ENCODE assay signal across 8 cellular contexts in genomic region chr11:123062158-123062891, GRCh38. TPM values are rescaled to one million over a fixed set of nuclear protein-coding genes. Genes with fewer than 3 reads are reported as not detected.
A peak's percentile ranks its signal among the peaks of the same experiment; 100 is the strongest.
DNase-seq lines count a peak whose midpoint lies in the region; ATAC-seq and TF ChIP-seq lines count a peak whose summit lies in the region.

No MANE protein-coding gene starts in this region.

- intact Hi-C loops in PC-3 (cut with micrococcal nuclease) = loop anchor here (1.0 kb wide), 1 partner anchor 21 kb away; no protein-coding TSS in a partner anchor

- peak overlapping the region; percentile 68 for H3K4me3 ChIP-seq in Jurkat, Clone E6-1 (ENCODE audit: low read length)
- H3K4me3 ChIP-seq in PC-3 (ENCODE audit: low read length) = peak overlapping the region; percentile 95
- peak overlapping the region; percentile 90 to 98 for H3K4me3 ChIP-seq in esophagus (ENCODE audit: low read depth in 1 of 2, low read length in 2 of 2)
- peak overlapping the region; percentile 52 for H3K4me3 ChIP-seq in mucosa of stomach (ENCODE audit: low read length)

- H3K4me2 ChIP-seq in PC-3 (ENCODE audit: low read length) = peak overlapping the region; percentile 85

- H3K9me3 Mint-ChIP-seq in activated T-cell treated with anti-CD3 and anti-CD28 coated beads, Interleukin-2, amount 50 U/mL, for 4 hours = no peaks in the 10 kb centered on the region

- peak overlapping the region; percentile 86 for H2AFZ ChIP-seq in PC-3 (ENCODE audit: low read length)

- H3K9ac ChIP-seq in PC-3 (ENCODE audit: low read length) (peak overlapping the region; percentile 99), mucosa of stomach (ENCODE audit: low read length) (peak overlapping the region; percentile 99)

- H3K4me1 Mint-ChIP-seq in activated T-cell treated with anti-CD3 and anti-CD28 coated beads, Interleukin-2, amount 50 U/mL, for 4 hours (ENCODE audit: low read depth) = peaks cover 44% of the 10 kb centered on the region

- no peaks in the 10 kb centered on the region for H3K9me2 ChIP-seq in PC-3 (replicated peaks; ENCODE audit: low read length)

- H3K9me3 ChIP-seq in PC-3 (ENCODE audit: low read length) (no peaks in the 10 kb centered on the region), esophagus (ENCODE audit: control insufficient read depth in 2 of 2, insufficient read depth in 1 of 2, low read depth in 1 of 2, low read length in 1 of 2) (no peaks in the 10 kb centered on the region), mucosa of stomach (ENCODE audit: control insufficient read depth, low read length) (no peaks in the 10 kb centered on the region)

- no peaks in the 10 kb centered on the region for H3K27me3 Mint-ChIP-seq in activated T-cell treated with anti-CD3 and anti-CD28 coated beads, Interleukin-2, amount 50 U/mL, for 4 hours (ENCODE audit: low read depth)

- no peaks in the 10 kb centered on the region for H3K27me3 ChIP-seq in PC-3 (ENCODE audit: low read length)
- H3K27me3 ChIP-seq in esophagus (ENCODE audit: control insufficient read depth in 1 of 2, insufficient read depth in 2 of 2, low read length in 2 of 2) = no peaks in the 10 kb centered on the region
- H3K27me3 ChIP-seq in mucosa of stomach (ENCODE audit: control insufficient read depth, insufficient read depth, low read length) = no peaks in the 10 kb centered on the region

- DNase-seq in DMS 273 treated with DMSO at 0.1 percent for 48 hours (lab: John Stamatoyannopoulos, UW) (peak; percentile 97), PC-3 (peak; percentile 98)
- peak; percentile 99 for DNase-seq in Jurkat, Clone E6-1 (ENCODE audit: low read depth, low spot score)
- peak; percentile 99 for DNase-seq in activated T-cell treated with anti-CD3 and anti-CD28 coated beads, Interleukin-2, amount 50 U/mL, for 4 hours
- DNase-seq in stimulated activated CD8-positive, alpha-beta memory T cell treated with anti-CD3 and anti-CD28 coated beads, Interleukin-4, amount 100 ng/mL, for 48 hours = peak; percentile 99

- 0 to 1% methylated on average over 57 to 63 of the region's 63 CpGs for WGBS in esophagus, 2 donors

- H3K27ac ChIP-seq in PC-3 (ENCODE audit: low read length) = peak overlapping the region; percentile 94
- peak overlapping the region; percentile 98 to 100 for H3K27ac ChIP-seq in esophagus (ENCODE audit: low read depth in 2 of 2, low read length in 1 of 2)

- H3F3A ChIP-seq in PC-3 (ENCODE audit: low read length, unreplicated experiment) = peaks cover 48% of the 10 kb centered on the region

- H3K4me1 ChIP-seq in PC-3 (ENCODE audit: insufficient read depth, low read length) (peaks cover 43% of the 10 kb centered on the region), esophagus (ENCODE audit: control insufficient read depth in 2 of 2, insufficient read depth in 2 of 2, low read length in 1 of 2) (peaks cover 3 to 7% of the 10 kb centered on the region in 2 donors), mucosa of stomach (ENCODE audit: control insufficient read depth, insufficient read depth, low read length) (peaks cover 18% of the 10 kb centered on the region)

- CTCF ChIA-PET in PC-3 (lab: Charles Lee) = interaction anchor here (0.6 kb wide), 4 partner anchors 38 to 182 kb away, joined by 6 to 16 read pairs (median 8); no protein-coding TSS in a partner anchor

- BruUV-seq in PC-3 (replicated peaks; lab: Mats Ljungman, UMichigan) = no TSS peak

- H3K79me2 ChIP-seq in PC-3 (ENCODE audit: low read length) = peaks cover 81% of the 10 kb centered on the region

- H3K36me3 ChIP-seq in PC-3 (ENCODE audit: low read depth, low read length) = peaks cover 45% of the 10 kb centered on the region
- peaks cover 9 to 23% of the 10 kb centered on the region in 2 donors for H3K36me3 ChIP-seq in esophagus (ENCODE audit: control insufficient read depth in 2 of 2, insufficient read depth in 2 of 2, low read length in 1 of 2)
- H3K36me3 ChIP-seq in mucosa of stomach (ENCODE audit: control insufficient read depth, insufficient read depth, low read length) = peaks cover 10% of the 10 kb centered on the region

- peaks cover 45% of the 10 kb centered on the region for H4K20me1 ChIP-seq in PC-3 (ENCODE audit: low read length)

- POLR2A ChIA-PET in PC-3 (lab: Charles Lee; ENCODE audit: unreplicated experiment) = interaction anchor here (0.5 to 1.2 kb wide), 7 partner anchors 9 to 620 kb away, joined by 3 to 12 read pairs (median 5); no protein-coding TSS in a partner anchor

- ATAC-seq in GM21717 (IDR thresholded peaks at IDR 0.05; ENCODE audit: unreplicated experiment) (peak; percentile 87), PC-3 (peak; percentile 89)
- ATAC-seq in activated T-cell treated with anti-CD3 and anti-CD28 coated beads, Interleukin-2, amount 50 U/mL, for 4 hours = peak; percentile 85 to 88

- no peak for TF ChIP-seq CTCF in PC-3 (conservative IDR thresholded peaks at IDR 0.05; ENCODE audit: low read depth, low read length)

- H3K36me3 Mint-ChIP-seq in activated T-cell treated with anti-CD3 and anti-CD28 coated beads, Interleukin-2, amount 50 U/mL, for 4 hours (ENCODE audit: insufficient read depth) = peaks cover 55% of the 10 kb centered on the region

- H3K4me3 Mint-ChIP-seq in activated T-cell treated with anti-CD3 and anti-CD28 coated beads, Interleukin-2, amount 50 U/mL, for 4 hours = peak overlapping the region; percentile 99

RNA-seq across cellular contexts. Expression of gene HSPA8, which starts 0.4 kb away (rescaled TPM):
- polyA plus RNA-seq in Jurkat, Clone E6-1 (2012; ENCODE audit: insufficient read depth, insufficient read length) = 2,315 TPM
- total RNA-seq in PC-3 (2014; rRNA removed) = 2,396 and 2,484 TPM in 2 replicates
- total RNA-seq in activated T-cell treated with anti-CD3 and anti-CD28 coated beads, Interleukin-2, amount 50 U/mL, for 4 hours = 1,000 to 10,000 TPM; 3,255 to 3,669 (median 3,417) TPM
- polyA plus RNA-seq in esophagus = 100 to 1,000 TPM in 1 of 2 donors, 10 to 100 TPM in 1; 64.9 to 504 TPM

Comparison
In these comparisons a context has a peak if more than half of its experiments do, and no peak if none do; other contexts are left out.
1. Peak in every context shown above with its lines: DNase-seq, ATAC-seq, H3K4me3 ChIP-seq and H3K27ac ChIP-seq.